In the genomic region with DNA sequence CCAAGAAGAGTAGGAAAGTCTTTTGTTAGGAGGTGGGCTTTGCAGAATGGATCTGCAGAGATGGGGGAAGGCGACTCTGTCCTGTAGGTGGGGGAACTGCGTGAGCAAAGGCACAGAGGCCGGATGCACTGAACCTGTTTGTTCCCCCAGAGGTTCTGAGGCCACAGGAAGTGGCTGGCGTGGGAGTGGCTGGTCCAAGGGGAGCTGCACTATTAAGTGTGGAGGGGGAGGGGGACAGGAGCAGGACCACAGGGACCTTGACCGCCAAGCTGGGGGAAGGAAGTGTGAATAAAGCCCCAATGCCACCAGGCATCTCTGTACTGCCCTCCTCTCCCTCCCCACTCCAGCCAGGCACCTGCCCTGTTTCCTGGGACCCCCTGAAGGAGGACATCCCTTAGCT, we compare ENCODE assay signal across 10 cellular contexts. TPM values are rescaled to one million over a fixed set of nuclear protein-coding genes. Genes with fewer than 3 reads are reported as not detected.
A peak's percentile ranks its signal among the peaks of the same experiment; 100 is the strongest.
DNase-seq lines count a peak whose midpoint lies in the region; ATAC-seq and TF ChIP-seq lines count a peak whose summit lies in the region.
"Had no signal": no experiment of that assay in that cellular context is flagged by ENCODE, and none has a peak within 500 bp of the region (broad histone marks: within the 10 kb centered on the region; RNA-seq: fewer than 3 reads in every experiment).

No MANE protein-coding gene starts in this region.

- no peak overlapping the region for H3K4me3 ChIP-seq in esophagus squamous epithelium

- DNase-seq in Daoy (ENCODE audit: low read depth): peak; percentile 61
- peak; percentile 85 for DNase-seq in SW480 (ENCODE audit: low spot score)
- DNase-seq in left kidney (ENCODE audit: low read depth, low spot score): peak; percentile 69
- no peak for DNase-seq in RPMI8226
- no peak for DNase-seq in GM03348 (ENCODE audit: low spot score)
- DNase-seq in esophagus squamous epithelium (lab: John Stamatoyannopoulos, UW): no peak
- DNase-seq: NCI-H774 had no signal

- H3K27me3 ChIP-seq in esophagus squamous epithelium: peaks cover 0 to 10% (median 0%) of the 10 kb centered on the region in 4 donors

- H3K9me3 ChIP-seq in esophagus squamous epithelium: no peaks in the 10 kb centered on the region

- H3K36me3 ChIP-seq in esophagus squamous epithelium: no peaks in the 10 kb centered on the region

- H3K27ac ChIP-seq in esophagus squamous epithelium: peak overlapping the region in 2 of 4 donors; percentile 5 to 14

- ATAC-seq in GM19467 (IDR thresholded peaks at IDR 0.05; ENCODE audit: unreplicated experiment): peak; percentile 50
- no peak for ATAC-seq in HG02840 (IDR thresholded peaks at IDR 0.05; ENCODE audit: low FRiP score, unreplicated experiment)

- TF ChIP-seq CTCF in esophagus squamous epithelium (IDR thresholded peaks at IDR 0.05): no peak

- 58 to 62% methylated on average over 4 of the region's 5 CpGs for WGBS in esophagus squamous epithelium, 2 donors

- intact Hi-C loops in esophagus squamous epithelium (cut with DNase I): no loop called here

- H3K4me1 ChIP-seq in esophagus squamous epithelium: peaks cover 5 to 59% (median 13%) of the 10 kb centered on the region in 3 donors

- no peak for TF ChIP-seq POLR2A in esophagus squamous epithelium (IDR thresholded peaks at IDR 0.05)

RNA-seq across cellular contexts. Expression of gene CYP11A1, which starts 51.8 kb away (rescaled TPM):
- total RNA-seq in Daoy (2014; rRNA removed; shearing (Covaris generic)): 0.06 and 0.12 TPM in 2 replicates
- 10 to 100 TPM in 2 of 4 donors, 1 to 10 TPM in 2; 1.3 to 17.0 (median 9.5) TPM for total RNA-seq in esophagus squamous epithelium
- total RNA-seq: temporal lobe had no signal

Comparison
In these comparisons a context has a peak if more than half of its experiments do, and no peak if none do; other contexts are left out.
1. DNase-seq: peak in Daoy (single experiment), SW480 (single experiment) and left kidney (single experiment); none in RPMI8226 (single experiment), GM03348 (single experiment) and esophagus squamous epithelium (single experiment).